Comparison of ENCODE assay signal across 1 cellular context in the genomic region with DNA sequence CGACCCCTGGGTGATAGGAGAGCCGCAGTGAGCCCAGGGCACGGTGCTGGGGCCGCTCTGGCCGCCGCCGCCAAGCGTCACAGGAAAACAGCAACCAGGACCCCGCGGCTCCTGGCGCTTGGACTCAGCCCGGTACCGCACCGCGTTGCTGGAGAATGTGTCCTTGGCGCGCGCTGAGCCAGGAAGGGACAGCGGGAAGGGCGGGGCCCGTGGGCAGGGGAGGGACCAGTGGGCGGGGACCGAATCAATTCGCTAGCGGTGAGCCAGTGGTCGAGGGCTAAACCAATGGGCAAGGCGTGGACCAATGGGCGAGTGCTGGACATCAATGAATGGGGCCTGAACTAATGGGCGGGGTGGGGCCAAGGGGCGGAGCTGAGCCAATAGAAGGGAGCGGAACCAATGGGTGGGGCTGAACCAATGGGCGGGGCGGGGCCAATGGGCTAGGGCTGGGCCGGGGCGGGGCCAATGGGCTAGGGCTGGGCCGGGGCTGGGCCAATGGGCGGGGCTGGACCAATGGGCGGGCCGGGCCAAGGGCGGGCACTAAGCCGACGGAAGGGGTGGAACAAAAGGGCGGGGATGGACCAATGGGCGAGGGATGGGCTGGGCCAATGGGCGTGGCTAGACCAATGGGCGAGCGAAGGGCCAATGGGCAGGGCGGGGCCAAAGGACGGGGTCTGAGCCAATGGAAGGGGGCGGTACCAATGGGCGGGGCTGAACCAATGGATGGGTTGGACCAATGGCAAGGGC.
TF ChIP-seq lines count a peak whose summit lies in the region.

No MANE protein-coding gene starts in this region.

TF ChIP-seq in K562, 482 proteins besides CTCF, POLR2A, EP300 and RAD21 (continued from another document):
- TF ChIP-seq, protein P1, sequence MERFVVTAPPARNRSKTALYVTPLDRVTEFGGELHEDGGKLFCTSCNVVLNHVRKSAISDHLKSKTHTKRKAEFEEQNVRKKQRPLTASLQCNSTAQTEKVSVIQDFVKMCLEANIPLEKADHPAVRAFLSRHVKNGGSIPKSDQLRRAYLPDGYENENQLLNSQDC (CRISPR knock-in tag; IDR thresholded peaks at IDR 0.05): 0 out of 2 replicates have a peak, but pooled peaks have one; percentile 35
- TF ChIP-seq, protein P2, sequence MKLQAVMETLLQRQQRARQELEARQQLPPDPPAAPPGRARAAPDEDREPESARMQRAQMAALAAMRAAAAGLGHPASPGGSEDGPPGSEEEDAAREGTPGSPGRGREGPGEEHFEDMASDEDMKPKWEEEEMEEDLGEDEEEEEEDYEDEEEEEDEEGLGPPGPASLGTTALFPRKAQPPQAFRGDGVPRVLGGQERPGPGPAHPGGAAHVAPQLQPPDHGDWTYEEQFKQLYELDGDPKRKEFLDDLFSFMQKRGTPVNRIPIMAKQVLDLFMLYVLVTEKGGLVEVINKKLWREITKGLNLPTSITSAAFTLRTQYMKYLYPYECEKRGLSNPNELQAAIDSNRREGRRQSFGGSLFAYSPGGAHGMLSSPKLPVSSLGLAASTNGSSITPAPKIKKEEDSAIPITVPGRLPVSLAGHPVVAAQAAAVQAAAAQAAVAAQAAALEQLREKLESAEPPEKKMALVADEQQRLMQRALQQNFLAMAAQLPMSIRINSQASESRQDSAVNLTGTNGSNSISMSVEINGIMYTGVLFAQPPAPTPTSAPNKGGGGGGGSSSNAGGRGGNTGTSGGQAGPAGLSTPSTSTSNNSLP (IDR thresholded peaks at IDR 0.05; ENCODE audit: borderline replicate concordance, low read depth, low read length): no peak
- peak; percentile 80 for TF ChIP-seq LCOR (CRISPR knock-in tag; IDR thresholded peaks at IDR 0.05)
- TF ChIP-seq, protein P3, sequence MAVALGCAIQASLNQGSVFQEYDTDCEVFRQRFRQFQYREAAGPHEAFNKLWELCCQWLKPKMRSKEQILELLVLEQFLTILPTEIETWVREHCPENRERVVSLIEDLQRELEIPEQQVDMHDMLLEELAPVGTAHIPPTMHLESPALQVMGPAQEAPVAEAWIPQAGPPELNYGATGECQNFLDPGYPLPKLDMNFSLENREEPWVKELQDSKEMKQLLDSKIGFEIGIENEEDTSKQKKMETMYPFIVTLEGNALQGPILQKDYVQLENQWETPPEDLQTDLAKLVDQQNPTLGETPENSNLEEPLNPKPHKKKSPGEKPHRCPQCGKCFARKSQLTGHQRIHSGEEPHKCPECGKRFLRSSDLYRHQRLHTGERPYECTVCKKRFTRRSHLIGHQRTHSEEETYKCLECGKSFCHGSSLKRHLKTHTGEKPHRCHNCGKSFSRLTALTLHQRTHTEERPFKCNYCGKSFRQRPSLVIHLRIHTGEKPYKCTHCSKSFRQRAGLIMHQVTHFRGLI (CRISPR knock-in tag; IDR thresholded peaks at IDR 0.05): no peak
- TF ChIP-seq, protein P4, sequence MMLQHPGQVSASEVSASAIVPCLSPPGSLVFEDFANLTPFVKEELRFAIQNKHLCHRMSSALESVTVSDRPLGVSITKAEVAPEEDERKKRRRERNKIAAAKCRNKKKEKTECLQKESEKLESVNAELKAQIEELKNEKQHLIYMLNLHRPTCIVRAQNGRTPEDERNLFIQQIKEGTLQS (IDR thresholded peaks at IDR 0.05): no peak
- TF ChIP-seq, protein P4 (CRISPR knock-in tag; conservative IDR thresholded peaks at IDR 0.05): no peak
- TF ChIP-seq, protein P5, sequence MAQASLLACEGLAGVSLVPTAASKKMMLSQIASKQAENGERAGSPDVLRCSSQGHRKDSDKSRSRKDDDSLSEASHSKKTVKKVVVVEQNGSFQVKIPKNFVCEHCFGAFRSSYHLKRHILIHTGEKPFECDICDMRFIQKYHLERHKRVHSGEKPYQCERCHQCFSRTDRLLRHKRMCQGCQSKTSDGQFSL (CRISPR knock-in tag; IDR thresholded peaks at IDR 0.05): no peak; the same call in 1 of the 2 replicates
- TF ChIP-seq, protein P5 (tag; IDR thresholded peaks at IDR 0.05): no peak
- no peak for TF ChIP-seq PPARD (CRISPR knock-in tag; IDR thresholded peaks at IDR 0.05)
- TF ChIP-seq, protein P6, sequence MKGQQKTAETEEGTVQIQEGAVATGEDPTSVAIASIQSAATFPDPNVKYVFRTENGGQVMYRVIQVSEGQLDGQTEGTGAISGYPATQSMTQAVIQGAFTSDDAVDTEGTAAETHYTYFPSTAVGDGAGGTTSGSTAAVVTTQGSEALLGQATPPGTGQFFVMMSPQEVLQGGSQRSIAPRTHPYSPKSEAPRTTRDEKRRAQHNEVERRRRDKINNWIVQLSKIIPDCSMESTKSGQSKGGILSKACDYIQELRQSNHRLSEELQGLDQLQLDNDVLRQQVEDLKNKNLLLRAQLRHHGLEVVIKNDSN (CRISPR knock-in tag; IDR thresholded peaks at IDR 0.05): 0 out of 2 replicates have a peak, but pooled peaks have one; percentile 10
- TF ChIP-seq ATF1 (CRISPR knock-in tag; IDR thresholded peaks at IDR 0.05): no peak; the same call in 1 of the 2 replicates
- TF ChIP-seq ATF1 (tag; IDR thresholded peaks at IDR 0.05): peak; percentile 41; the same call in 1 of the 2 replicates
- no peak; the same call in 1 of the 2 replicates for TF ChIP-seq ZNF263 (CRISPR knock-in tag; IDR thresholded peaks at IDR 0.05; ENCODE audit: borderline replicate concordance)
- TF ChIP-seq, protein P7, sequence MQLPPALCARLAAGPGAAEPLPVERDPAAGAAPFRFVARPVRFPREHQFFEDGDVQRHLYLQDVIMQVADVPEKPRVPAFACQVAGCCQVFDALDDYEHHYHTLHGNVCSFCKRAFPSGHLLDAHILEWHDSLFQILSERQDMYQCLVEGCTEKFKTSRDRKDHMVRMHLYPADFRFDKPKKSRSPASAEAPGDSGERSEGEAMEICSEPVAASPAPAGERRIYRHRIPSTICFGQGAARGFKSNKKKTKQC (CRISPR knock-in tag; IDR thresholded peaks at IDR 0.05): no peak
- peak; percentile 64 for TF ChIP-seq SP2 (IDR thresholded peaks at IDR 0.05; ENCODE audit: extremely low read depth, low read depth, low read length, poor library complexity, severe bottlenecking)
- TF ChIP-seq NBN (IDR thresholded peaks at IDR 0.05; ENCODE audit: low read depth): 0 out of 2 replicates have a peak, but pooled peaks have one; percentile 19
- no peak for TF ChIP-seq ZNF444 (CRISPR knock-in tag; IDR thresholded peaks at IDR 0.05)
